In the genomic region with DNA sequence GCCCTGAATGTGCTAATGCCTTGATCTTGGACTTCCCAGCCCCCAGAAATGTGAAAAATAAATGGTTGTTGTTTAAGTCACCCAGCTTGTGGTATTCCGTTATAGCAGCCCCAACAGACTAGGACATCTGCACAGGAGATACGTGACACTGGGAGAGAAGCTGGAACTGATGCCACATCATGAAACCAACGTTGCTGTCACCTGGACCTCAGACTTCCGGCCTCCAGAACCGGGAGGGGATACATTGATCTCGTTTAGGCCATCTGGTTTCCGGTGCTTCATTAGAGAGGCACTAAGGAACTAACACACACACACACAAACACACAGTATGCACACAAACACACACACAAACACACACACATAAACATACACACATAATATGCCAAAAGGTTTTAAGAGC, we compare ENCODE assay signal across 25 cellular contexts.
"Had no signal": no experiment of that assay in that cellular context is flagged by ENCODE, and none has a peak within 500 bp of the region (broad histone marks: within the 10 kb centered on the region; RNA-seq: fewer than 3 reads in every experiment).

No MANE protein-coding gene starts in this region.

- H2AFZ ChIP-seq: neural progenitor cell had no signal

- H3K27ac Mint-ChIP-seq: activated CD4-positive, alpha-beta T cell treated with anti-CD3 and anti-CD28 coated beads, Interleukin-2, amount 10 ng/mL, durations not matched to agents 7 days and 5 days; activated naive CD4-positive, alpha-beta T cell treated with anti-CD3 and anti-CD28 coated beads for 36 hours; activated T-cell treated with anti-CD3 and anti-CD28 coated beads, Interleukin-2, amount 50 U/mL, for 72 hours; memory B cell; type B pancreatic cell had no signal

- H3K27me3 Mint-ChIP-seq: activated CD4-positive, alpha-beta T cell treated with anti-CD3 and anti-CD28 coated beads, Interleukin-2, amount 10 ng/mL, durations not matched to agents 7 days and 5 days; type B pancreatic cell had no signal

- H3K4me3 ChIP-seq: cardiac muscle cell, dorsolateral prefrontal cortex, heart right ventricle, neural progenitor cell, sigmoid colon, smooth muscle cell, thoracic aorta, vagina had no signal

- H3K9me3 ChIP-seq: heart right ventricle, sigmoid colon, thoracic aorta, vagina had no signal

- H3K9me3 Mint-ChIP-seq: activated CD4-positive, alpha-beta T cell treated with anti-CD3 and anti-CD28 coated beads, Interleukin-2, amount 10 ng/mL, durations not matched to agents 7 days and 5 days; activated naive CD4-positive, alpha-beta T cell treated with anti-CD3 and anti-CD28 coated beads for 36 hours; activated naive CD8-positive, alpha-beta T cell treated with anti-CD3 and anti-CD28 coated beads, Interleukin-2, amount 10 ng/mL, durations not matched to agents 7 days and 5 days; activated T-cell treated with anti-CD3 and anti-CD28 coated beads, Interleukin-2, amount 50 U/mL, for 72 hours; memory B cell had no signal

- H3K9ac ChIP-seq: neural progenitor cell had no signal

- H3K4me3 Mint-ChIP-seq: activated CD4-positive, alpha-beta T cell treated with anti-CD3 and anti-CD28 coated beads, Interleukin-2, amount 10 ng/mL, durations not matched to agents 7 days and 5 days; activated naive CD4-positive, alpha-beta T cell treated with anti-CD3 and anti-CD28 coated beads for 36 hours; activated T-cell treated with anti-CD3 and anti-CD28 coated beads, Interleukin-2, amount 50 U/mL, for 72 hours; memory B cell; neural progenitor cell; type B pancreatic cell had no signal

- ATAC-seq: activated T-cell treated with anti-CD3 and anti-CD28 coated beads, Interleukin-2, amount 50 U/mL, for 72 hours; left colon had no signal

- H3K27me3 ChIP-seq: cardiac muscle cell, dorsolateral prefrontal cortex, heart right ventricle, neural progenitor cell, sigmoid colon, vagina had no signal

- H3K27ac ChIP-seq: cardiac muscle cell, epithelial cell of prostate, neural progenitor cell, sigmoid colon, thoracic aorta, vagina, VCaP had no signal

- H3K4me2 ChIP-seq: neural progenitor cell, smooth muscle cell had no signal

- H3K36me3 Mint-ChIP-seq: activated naive CD8-positive, alpha-beta T cell treated with anti-CD3 and anti-CD28 coated beads, Interleukin-2, amount 10 ng/mL, durations not matched to agents 7 days and 5 days; neural progenitor cell; type B pancreatic cell had no signal

- H3K36me3 ChIP-seq: cardiac muscle cell, heart right ventricle, neural progenitor cell, sigmoid colon, thoracic aorta, vagina had no signal

- H3K4me1 ChIP-seq: sigmoid colon, vagina had no signal

- DNase-seq: activated CD4-positive, alpha-beta T cell treated with anti-CD3 and anti-CD28 coated beads, Interleukin-2, amount 10 ng/mL, durations not matched to agents 7 days and 5 days; activated CD4-positive, CD25-positive, alpha-beta regulatory T cell treated with anti-CD3 and anti-CD28 coated beads, Interleukin-2, amount 50 U/mL, for 72 hours; activated CD8-positive, alpha-beta memory T cell treated with anti-CD3 and anti-CD28 coated beads, Interleukin-2, amount 50 U/mL, for 48 hours; activated effector memory CD4-positive, alpha-beta T cell treated with Interleukin-2 at 50 U/mL for 16 hours; activated naive CD4-positive, alpha-beta T cell treated with anti-CD3 and anti-CD28 coated beads for 36 hours; activated naive CD8-positive, alpha-beta T cell treated with anti-CD3 and anti-CD28 coated beads, Interleukin-2, amount 10 ng/mL, durations not matched to agents 7 days and 5 days; activated T-cell treated with anti-CD3 and anti-CD28 coated beads, Interleukin-2, amount 50 U/mL, for 72 hours; amniotic stem cell; islet precursor cell; left colon; sigmoid colon; stimulated activated CD4-positive, alpha-beta T cell treated with anti-CD3 and anti-CD28 coated beads, Interleukin-15, amount 100 ng/mL, for 24 hours; stimulated activated CD4-positive, alpha-beta T cell treated with anti-CD3 and anti-CD28 coated beads, Interleukin-2, amount 100 ng/mL, for 48 hours; stimulated activated naive CD4-positive, alpha-beta T cell treated with Interleukin-2 at 50 U/mL for 16 hours had no signal
